24 cellular contexts compared by ENCODE assay signal in the genomic region with DNA sequence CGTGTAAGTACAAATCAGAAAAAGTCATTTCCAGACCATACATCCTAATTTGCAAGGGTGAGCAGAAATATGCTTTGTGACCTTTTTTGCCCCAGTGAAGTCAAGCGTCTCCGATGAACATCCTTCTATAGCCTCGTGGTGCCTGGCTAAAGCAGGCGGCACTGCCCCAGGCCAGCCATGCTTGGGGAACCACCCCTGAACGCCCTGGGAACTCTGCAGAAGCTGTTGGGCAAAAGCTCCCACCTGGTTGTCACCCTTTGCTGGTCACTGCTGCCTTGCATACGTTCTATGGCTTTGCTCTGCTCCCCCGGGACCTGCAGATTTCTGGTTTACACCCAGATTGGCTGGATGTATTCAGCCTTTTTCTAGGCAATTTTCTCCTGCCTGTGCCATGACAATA.
"Had no signal": no experiment of that assay in that cellular context is flagged by ENCODE, and none has a peak within 500 bp of the region (broad histone marks: within the 10 kb centered on the region; RNA-seq: fewer than 3 reads in every experiment).

No MANE protein-coding gene starts in this region.

- H3K4me3 Mint-ChIP-seq: naive thymus-derived CD8-positive, alpha-beta T cell; nephron; neural crest cell; stimulated activated memory B cell treated with anti-CD40 and anti-IgM and Interleukin-4, amounts not matched to agents 10 μg/mL and 1 μg/mL and 100 μg/mL, for 72 hours had no signal

- H3K4me1 Mint-ChIP-seq: naive thymus-derived CD8-positive, alpha-beta T cell; stimulated activated memory B cell treated with anti-CD40 and anti-IgM and Interleukin-4, amounts not matched to agents 10 μg/mL and 1 μg/mL and 100 μg/mL, for 72 hours had no signal

- ATAC-seq: left cardiac atrium; left lung; lower lobe of right lung; naive thymus-derived CD8-positive, alpha-beta T cell; psoas muscle; right lobe of liver; stimulated activated memory B cell treated with anti-CD40 and anti-IgM and Interleukin-4, amounts not matched to agents 10 μg/mL and 1 μg/mL and 100 μg/mL, for 72 hours; stimulated activated naive CD8-positive, alpha-beta T cell treated with anti-CD3 and anti-CD28 coated beads, Interleukin-15, Interleukin-2, amounts not matched to agents 100 U/mL and 50 U/mL, for 24 hours; upper lobe of right lung had no signal

- H3K36me3 Mint-ChIP-seq: naive thymus-derived CD8-positive, alpha-beta T cell; stimulated activated memory B cell treated with anti-CD40 and anti-IgM and Interleukin-4, amounts not matched to agents 10 μg/mL and 1 μg/mL and 100 μg/mL, for 72 hours had no signal

- DNase-seq: hippocampal formation; kidney glomerular epithelial cell; left cardiac atrium; left lung; lower lobe of right lung; mammary epithelial cell; mesenchymal stem cell; naive thymus-derived CD8-positive, alpha-beta T cell; occipital lobe; psoas muscle; right lobe of liver; stimulated activated CD4-positive, alpha-beta T cell treated with anti-CD3 and anti-CD28 coated beads, Interleukin-1b, Interleukin-23, amount 100 ng/mL, for 48 hours; stimulated activated CD4-positive, alpha-beta T cell treated with anti-CD3 and anti-CD28 coated beads, Interleukin-2, amount 100 ng/mL, for 48 hours; stimulated activated CD4-positive, alpha-beta T cell treated with anti-CD3 and anti-CD28 coated beads, Interleukin-4, amount 100 ng/mL, for 4 hours; stimulated activated CD8-positive, alpha-beta memory T cell treated with anti-CD3 and anti-CD28 coated beads, Interleukin-4, amount 100 ng/mL, for 48 hours; stimulated activated naive CD8-positive, alpha-beta T cell treated with anti-CD3 and anti-CD28 coated beads, Interleukin-15, Interleukin-2, amounts not matched to agents 100 U/mL and 50 U/mL, for 24 hours; stomach; testis; thyroid gland; transverse colon; upper lobe of right lung had no signal

- H3K27ac Mint-ChIP-seq: naive thymus-derived CD8-positive, alpha-beta T cell; nephron; stimulated activated memory B cell treated with anti-CD40 and anti-IgM and Interleukin-4, amounts not matched to agents 10 μg/mL and 1 μg/mL and 100 μg/mL, for 72 hours had no signal

- H3K9me3 Mint-ChIP-seq: neural crest cell; stimulated activated memory B cell treated with anti-CD40 and anti-IgM and Interleukin-4, amounts not matched to agents 10 μg/mL and 1 μg/mL and 100 μg/mL, for 72 hours had no signal
